ENCODE assay signal across 8 cellular contexts in the genomic region with DNA sequence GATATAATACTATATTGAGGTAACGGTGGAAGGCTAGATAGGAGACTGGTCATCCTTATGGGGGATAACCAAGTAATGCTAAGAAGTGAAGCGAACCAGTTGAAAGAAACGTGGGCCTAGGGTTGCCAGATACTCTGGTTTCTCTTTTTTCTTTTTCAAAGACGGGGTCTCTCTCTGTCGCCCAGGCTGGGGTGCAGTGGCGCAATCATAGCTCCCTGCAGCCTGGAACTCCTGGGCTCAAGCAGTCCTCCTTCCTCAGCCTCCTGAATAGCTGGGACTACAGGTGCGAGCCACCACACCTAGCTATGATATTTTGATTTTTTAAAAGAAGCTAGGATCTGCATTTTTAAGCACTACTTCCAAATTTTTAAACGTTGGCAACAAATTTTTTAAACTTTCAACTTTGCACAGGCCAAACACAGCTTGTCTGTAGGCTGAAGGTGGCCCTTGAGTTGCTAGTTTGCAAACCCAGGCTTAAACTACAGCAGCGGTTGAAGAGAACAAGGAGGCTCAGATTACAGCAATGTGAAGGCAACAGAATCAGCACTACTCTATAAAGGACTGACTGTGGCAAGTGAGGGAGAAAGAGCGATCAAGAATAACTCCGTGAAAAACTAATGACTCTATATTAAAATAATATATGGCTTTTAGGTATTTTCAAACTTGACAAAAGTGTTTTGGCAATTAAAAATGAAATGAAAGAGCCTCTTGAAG. TPM values are rescaled to one million over a fixed set of nuclear protein-coding genes. Genes with fewer than 3 reads are reported as not detected.
A peak's percentile ranks its signal among the peaks of the same experiment; 100 is the strongest.
DNase-seq lines count a peak whose midpoint lies in the region; ATAC-seq, FAIRE-seq and TF ChIP-seq lines count a peak whose summit lies in the region.

No MANE protein-coding gene starts in this region.

- peaks cover 6% of the 10 kb centered on the region for H3K4me1 Mint-ChIP-seq in Caco-2 (ENCODE audit: low read depth, unreplicated experiment)

- DNase-seq in Caco-2, result no peak
- peak; percentile 68 for DNase-seq in NCI-H2107 treated with DMSO at 0.1 percent for 48 hours (lab: John Stamatoyannopoulos, UW; ENCODE audit: unreplicated experiment)
- no peak for DNase-seq in H1 (ENCODE audit: low read depth in 1 of 2, low spot score in 2 of 2)
- DNase-seq in osteoblast (ENCODE audit: insufficient read length, low spot score, missing footprints), result peak; percentile 48
- DNase-seq in hepatic stellate cell (ENCODE audit: low spot score), result no peak

- no peak overlapping the region for H2BK20ac ChIP-seq in H1 (ENCODE audit: low read length)

- peaks cover 0 to 6% of the 10 kb centered on the region in 2 experiments for H4K20me1 ChIP-seq in H1 (replicated peaks in 1 of 2; ENCODE audit: control insufficient read depth in 1 of 2, insufficient read depth in 2 of 2, low read length in 2 of 2)
- no peaks in the 10 kb centered on the region for H4K20me1 ChIP-seq in osteoblast (ENCODE audit: insufficient read depth, low read length)

- H3K9me3 Mint-ChIP-seq in Caco-2 (ENCODE audit: unreplicated experiment), result no peaks in the 10 kb centered on the region

- POLR2A ChIA-PET in Caco-2 (lab: Charles Lee) (interaction anchor here (0.5 kb wide), 1 partner anchor 48 kb away, joined by 5 read pairs; no protein-coding TSS in a partner anchor), H1 (lab: Charles Lee; ENCODE audit: partially characterized antibody) (interaction anchor here (0.6 to 1.4 kb wide), 2 partner anchors 54 to 1470 kb away, joined by 3 to 4 read pairs; a partner anchor contains a TSS)

- H3K56ac ChIP-seq in H1 (replicated peaks; ENCODE audit: insufficient read length, low read depth, low read length), result no peak overlapping the region

- H3K9me3 ChIP-seq in Caco-2 (no peaks in the 10 kb centered on the region), H1 (ENCODE audit: insufficient read depth in 2 of 2, low read depth in 1 of 2, low read length in 1 of 2) (no peaks in the 10 kb centered on the region), osteoblast (ENCODE audit: low read depth, low read length) (no peaks in the 10 kb centered on the region)

- H2BK5ac ChIP-seq in H1 (ENCODE audit: low read depth, low read length), result 0 out of 2 replicates have a peak overlapping the region, but pooled peaks have one; percentile 73

- H3K27ac Mint-ChIP-seq in Caco-2 (ENCODE audit: unreplicated experiment), result no peak overlapping the region

- peak overlapping the region; percentile 95 to 99 for H3K4me2 ChIP-seq in H1 (ENCODE audit: insufficient read depth in 1 of 2, low read depth in 2 of 2, low read length in 2 of 2)
- H3K4me2 ChIP-seq in osteoblast (ENCODE audit: insufficient read depth, low read length), result peak overlapping the region; percentile 91

- H2BK15ac ChIP-seq in H1 (ENCODE audit: low read length), result no peak overlapping the region

- no peak overlapping the region for H3K23ac ChIP-seq in H1 (ENCODE audit: insufficient read length)

- no peak overlapping the region for H2BK120ac ChIP-seq in H1 (replicated peaks; ENCODE audit: low read depth, low read length)

- H3K4me3 Mint-ChIP-seq in Caco-2 (ENCODE audit: unreplicated experiment), result peak overlapping the region; percentile 79

- H4K5ac ChIP-seq in H1 (ENCODE audit: insufficient read length, low read depth, low read length), result no peak overlapping the region

- H3K27me3 ChIP-seq in Caco-2 (replicated peaks; ENCODE audit: control insufficient read depth, insufficient read depth, low read length) (no peaks in the 10 kb centered on the region), H1 (replicated peaks in 1 of 4; ENCODE audit: control insufficient read depth in 3 of 4, extremely low read depth in 1 of 4, insufficient read depth in 3 of 4, low read length in 3 of 4) (no peaks in the 10 kb centered on the region), osteoblast (ENCODE audit: insufficient read depth, low read length) (no peaks in the 10 kb centered on the region)

- intact Hi-C loops in Caco-2 (cut with micrococcal nuclease; ENCODE audit: unreplicated experiment), result loop anchor here (1.0 kb wide), 1 partner anchor 26 kb away; no protein-coding TSS in a partner anchor

- no peaks in the 10 kb centered on the region for H3K79me1 ChIP-seq in H1 (ENCODE audit: low read depth, low read length)

- 72% methylated on average over 11 of the region's 11 CpGs; no CpG with 5 or more reads in 1 of the 2 experiments for WGBS in H1 (ENCODE audit: extremely low coverage in 1 of 2, insufficient coverage in 1 of 2, insufficient read length in 1 of 2, insufficient replicate concordance in 2 of 2, low coverage in 1 of 2, low lambda C conversion rate in 2 of 2, missing lambda C conversion rate in 1 of 2), 2 experiments

- CTCF ChIA-PET in Caco-2 (lab: Charles Lee) (no interaction called here), H1 (lab: Charles Lee; ENCODE audit: partially characterized antibody) (interaction anchor here (0.7 kb wide), 1 partner anchor 10 kb away, joined by 3 read pairs; no protein-coding TSS in a partner anchor)

- no peak overlapping the region for H4K8ac ChIP-seq in H1 (ENCODE audit: extremely low read depth, insufficient read depth, low read length)

- H3K4me3 ChIP-seq in Caco-2 (ENCODE audit: low read depth, low read length) (peak overlapping the region; percentile 94), H1 (ENCODE audit: extremely low read depth in 1 of 4, insufficient read depth in 2 of 4, low read depth in 3 of 4, low read length in 4 of 4) (peak overlapping the region; percentile 63 to 92 (median 88); a peak in 7 of 8 replicates), osteoblast (ENCODE audit: insufficient read depth, low read length) (peak overlapping the region; percentile 91)

- TF ChIP-seq CTCF in Caco-2 (IDR thresholded peaks at IDR 0.05; ENCODE audit: insufficient read depth in 1 of 2, low read depth in 1 of 2, low read length in 1 of 2, severe bottlenecking in 1 of 2, unreplicated experiment in 1 of 2) (no peak), H1 (IDR thresholded peaks at IDR 0.05; ENCODE audit: control extremely low read depth in 1 of 3, insufficient read depth in 1 of 3, low read depth in 1 of 3, low read length in 3 of 3) (no peak), osteoblast (IDR thresholded peaks at IDR 0.05; ENCODE audit: extremely low read depth, low read depth, low read length) (no peak)

- H3K36me3 ChIP-seq in Caco-2 (ENCODE audit: control insufficient read depth, insufficient read depth, low read length) (no peaks in the 10 kb centered on the region), H1 (ENCODE audit: control insufficient read depth in 2 of 4, insufficient read depth in 4 of 4, low read length in 3 of 4) (no peaks in the 10 kb centered on the region), osteoblast (ENCODE audit: insufficient read depth, low read length) (no peaks in the 10 kb centered on the region)

- no peak overlapping the region for H2AK5ac ChIP-seq in H1 (ENCODE audit: low read depth, low read length)

- H3K9ac ChIP-seq in H1 (replicated peaks in 1 of 4; ENCODE audit: extremely low read depth in 1 of 4, low read depth in 3 of 4, low read length in 3 of 4), result peak overlapping the region in 1 of 4 experiments; percentile 68; a peak in 1 of 7 replicates

- H3K36me3 Mint-ChIP-seq in Caco-2 (ENCODE audit: insufficient read depth, unreplicated experiment), result no peaks in the 10 kb centered on the region

- H3K27ac ChIP-seq in H1 (ENCODE audit: low read depth, low read length), result no peak overlapping the region
- peak overlapping the region; percentile 58 for H3K27ac ChIP-seq in osteoblast (ENCODE audit: low read depth, low read length)

- peaks cover 11% of the 10 kb centered on the region for H3K23me2 ChIP-seq in H1 (ENCODE audit: low read depth, low read length)

- H3K14ac ChIP-seq in H1 (ENCODE audit: insufficient read length), result no peak overlapping the region

- no peak for TF ChIP-seq POLR2A in H1 (IDR thresholded peaks at IDR 0.05; ENCODE audit: control extremely low read depth in 1 of 2, low read depth in 2 of 2, low read length in 2 of 2)

- H3K79me2 ChIP-seq in H1 (ENCODE audit: control insufficient read depth in 1 of 2, insufficient read depth in 2 of 2, low read length in 2 of 2) (peaks cover 0 to 8% of the 10 kb centered on the region in 2 experiments; a peak in 2 of 4 replicates), osteoblast (ENCODE audit: insufficient read depth, low read length) (peaks cover 29% of the 10 kb centered on the region)

- H3K4ac ChIP-seq in H1 (replicated peaks; ENCODE audit: insufficient read length, low read depth, low read length), result no peak overlapping the region

- no peaks in the 10 kb centered on the region; the same call in 1 of the 2 replicates for H3K4me1 ChIP-seq in Caco-2
- H3K4me1 ChIP-seq in H1 (replicated peaks in 1 of 4; ENCODE audit: control insufficient read depth in 3 of 4, insufficient read depth in 4 of 4, low read length in 3 of 4), result no peaks in the 10 kb centered on the region; a peak in 1 of 7 replicates
- H3K4me1 ChIP-seq in osteoblast (ENCODE audit: insufficient read depth, low read length), result peaks cover 14% of the 10 kb centered on the region

- TF ChIP-seq EP300 in H1 (IDR thresholded peaks at IDR 0.05; ENCODE audit: borderline replicate concordance in 1 of 2, low read depth in 2 of 2, low read length in 2 of 2), result no peak

- 0 out of 2 replicates have a peak overlapping the region, but pooled peaks have one; percentile 84 for H2AFZ ChIP-seq in H1 (ENCODE audit: low read length)
- peak overlapping the region; percentile 99 for H2AFZ ChIP-seq in osteoblast (ENCODE audit: low read length)

- no peak overlapping the region for H3K18ac ChIP-seq in H1 (ENCODE audit: extremely low read depth, low read length)

- H4K91ac ChIP-seq in H1 (replicated peaks; ENCODE audit: insufficient read length, low read length), result no peak overlapping the region

- FAIRE-seq in H1 (lab: Jason Lieb, UNC), result no peak

- no peaks in the 10 kb centered on the region for H3K27me3 Mint-ChIP-seq in Caco-2 (ENCODE audit: insufficient read depth, unreplicated experiment)

- ATAC-seq in HG03565 (IDR thresholded peaks at IDR 0.05; ENCODE audit: unreplicated experiment) (no peak), HG03469 (IDR thresholded peaks at IDR 0.05; ENCODE audit: unreplicated experiment) (no peak), HG03521 (IDR thresholded peaks at IDR 0.05; ENCODE audit: unreplicated experiment) (no peak)

- H2BK12ac ChIP-seq in H1 (ENCODE audit: low read depth, low read length), result 0 out of 2 replicates have a peak overlapping the region, but pooled peaks have one; percentile 23

- no peak for TF ChIP-seq RAD21 in H1 (IDR thresholded peaks at IDR 0.05 in 1 of 2, conservative IDR thresholded peaks at IDR 0.05 in 1 of 2; ENCODE audit: low read depth in 2 of 2, low read length in 2 of 2)

- BruUV-seq in Caco-2 (replicated peaks; lab: Mats Ljungman, UMichigan), result no TSS peak

RNA-seq across cellular contexts. Expression of a gene that starts 1.2 kb away (rescaled TPM):
- total RNA-seq in Caco-2 (2022) (10.6 and 14.5 TPM in 2 replicates), osteoblast (19.7 and 23.2 TPM in 2 replicates)
- total RNA-seq in H1 (2021; fragmentation: NEBNext Ultra II Directional; extraction: Animal tissue kit (Norgen Biotek cat#: 25700)), result 18.2 and 21.9 TPM in 2 replicates
- polyA plus RNA-seq in H1 (2011; rRNA removed), result 9.3 and 11.9 TPM in 2 replicates
- 8.9 TPM for polyA plus RNA-seq in H1 (2011; cell fraction: cytosol; rRNA removed)
- 21.4 TPM for polyA plus RNA-seq in H1 (2011; cell fraction: nucleus; rRNA removed)
- polyA plus RNA-seq in H1 (2012, experiment 1 of 2), result 9.6 to 11.8 TPM (median 10.5 TPM) in 4 replicates
- polyA plus RNA-seq in H1 (2012, experiment 2 of 2), result 5.3 TPM
- polyA plus RNA-seq in H1 (2013, experiment 1 of 2), result 11.9 TPM
- 11.6 TPM for polyA plus RNA-seq in H1 (2013, experiment 2 of 2)
- 21.2 and 25.5 TPM in 2 replicates for polyA minus RNA-seq in H1 (2011; rRNA and poly(A)+ RNA removed)
- 11.8 TPM for polyA minus RNA-seq in H1 (2011; cell fraction: cytosol; rRNA and poly(A)+ RNA removed)
- polyA minus RNA-seq in H1 (2011; cell fraction: nucleus; rRNA and poly(A)+ RNA removed), result 20.8 TPM

RNA-seq across cellular contexts. Expression of a gene that starts 11.8 kb away (rescaled TPM):
- total RNA-seq in Caco-2 (2022) (39.5 and 41.6 TPM in 2 replicates), osteoblast (41.3 and 42.0 TPM in 2 replicates)
- total RNA-seq in H1 (2021; fragmentation: NEBNext Ultra II Directional; extraction: Animal tissue kit (Norgen Biotek cat#: 25700)), result 24.4 and 24.7 TPM in 2 replicates
- polyA plus RNA-seq in H1 (2011; rRNA removed), result 3.1 and 3.3 TPM in 2 replicates
- polyA plus RNA-seq in H1 (2011; cell fraction: cytosol; rRNA removed), result 4.1 TPM
- polyA plus RNA-seq in H1 (2011; cell fraction: nucleus; rRNA removed), result 1.8 TPM
- 8.1 to 12.4 TPM (median 10.5 TPM) in 4 replicates for polyA plus RNA-seq in H1 (2012, experiment 1 of 2)
- polyA plus RNA-seq in H1 (2012, experiment 2 of 2), result 0.67 TPM
- 17.3 TPM for polyA plus RNA-seq in H1 (2013, experiment 1 of 2)
- 17.4 TPM for polyA plus RNA-seq in H1 (2013, experiment 2 of 2)
- 4.8 and 10.3 TPM in 2 replicates for polyA minus RNA-seq in H1 (2011; rRNA and poly(A)+ RNA removed)
- polyA minus RNA-seq in H1 (2011; cell fraction: cytosol; rRNA and poly(A)+ RNA removed), result 9.0 TPM
- 5.0 TPM for polyA minus RNA-seq in H1 (2011; cell fraction: nucleus; rRNA and poly(A)+ RNA removed)

RNA-seq across cellular contexts. Expression of a gene that starts 53.1 kb away (rescaled TPM):
- total RNA-seq in Caco-2 (2022), result 38.7 and 51.8 TPM in 2 replicates
- total RNA-seq in H1 (2021; fragmentation: NEBNext Ultra II Directional; extraction: Animal tissue kit (Norgen Biotek cat#: 25700)), result 48.2 and 66.0 TPM in 2 replicates
- 58.4 and 81.0 TPM in 2 replicates for polyA plus RNA-seq in H1 (2011; rRNA removed)
- polyA plus RNA-seq in H1 (2011; cell fraction: cytosol; rRNA removed), result 85.5 TPM
- 129 TPM for polyA plus RNA-seq in H1 (2011; cell fraction: nucleus; rRNA removed)
- polyA plus RNA-seq in H1 (2012, experiment 1 of 2), result 25.9 to 43.4 TPM (median 32.7 TPM) in 4 replicates
- 16.8 TPM for polyA plus RNA-seq in H1 (2012, experiment 2 of 2)
- 26.5 TPM for polyA plus RNA-seq in H1 (2013, experiment 1 of 2)
- polyA plus RNA-seq in H1 (2013, experiment 2 of 2), result 30.8 TPM
- 215 and 248 TPM in 2 replicates for polyA minus RNA-seq in H1 (2011; rRNA and poly(A)+ RNA removed)
- polyA minus RNA-seq in H1 (2011; cell fraction: cytosol; rRNA and poly(A)+ RNA removed), result 56.8 TPM
- 82.6 TPM for polyA minus RNA-seq in H1 (2011; cell fraction: nucleus; rRNA and poly(A)+ RNA removed)
- total RNA-seq in osteoblast, result 61.9 and 91.6 TPM in 2 replicates

Comparison
In these comparisons a context has a peak if more than half of its experiments do, and no peak if none do; other contexts are left out.
1. DNase-seq: peak in NCI-H2107 treated with DMSO at 0.1 percent for 48 hours (single experiment) and osteoblast (single experiment); none in Caco-2 (0 of 2), H1 (0 of 2) and hepatic stellate cell (single experiment).
2. Peak in every context shown above with its lines, with median percentiles within 50 percentile points of each other: H3K4me3 ChIP-seq.